Comparison of ENCODE assay signal across 10 cellular contexts in the genomic region with DNA sequence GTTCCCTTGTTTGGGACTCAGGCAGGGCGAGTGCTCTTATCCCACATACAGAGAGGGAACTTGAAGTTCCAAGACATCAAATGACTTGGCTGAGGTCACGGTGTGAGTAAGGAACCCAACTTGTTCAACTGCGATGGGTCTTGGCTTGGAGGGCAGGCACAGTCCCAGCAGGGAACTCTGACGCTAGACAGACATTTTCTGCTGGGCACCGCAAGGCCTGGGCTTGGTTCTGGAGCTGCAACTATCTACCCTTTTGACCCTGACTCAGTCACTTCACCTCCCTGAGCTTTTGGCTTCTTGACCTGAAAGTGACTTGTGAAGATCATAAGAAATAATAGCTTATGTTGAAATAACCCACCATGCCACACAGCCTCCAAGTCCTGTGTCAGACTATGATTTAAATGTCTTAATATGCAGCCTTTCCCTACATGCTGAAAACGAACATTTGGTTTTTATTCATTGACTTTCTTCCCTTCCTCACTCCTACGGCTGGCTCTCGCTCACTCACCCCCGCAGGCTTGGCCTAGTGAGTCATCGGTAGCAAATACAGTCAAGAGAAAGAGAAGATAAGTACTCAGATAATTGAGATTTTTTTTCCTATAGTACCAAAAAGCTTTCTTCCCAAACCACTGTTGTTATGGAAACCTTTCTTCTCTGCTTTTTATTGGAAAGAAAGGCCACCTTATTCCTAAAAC.
DNase-seq lines count a peak whose midpoint lies in the region; ATAC-seq and TF ChIP-seq lines count a peak whose summit lies in the region.
"Had no signal": no experiment of that assay in that cellular context is flagged by ENCODE, and none has a peak within 500 bp of the region (broad histone marks: within the 10 kb centered on the region; RNA-seq: fewer than 3 reads in every experiment).

No MANE protein-coding gene starts in this region.

- intact Hi-C loops in mucosa of descending colon (cut with DNase I, micrococcal nuclease): no loop called here

- no peak overlapping the region for H3K4me3 ChIP-seq in fibroblast of lung (replicated peaks in 1 of 4; ENCODE audit: control extremely low read depth in 1 of 4, insufficient read depth in 1 of 4, low read depth in 3 of 4, low read length in 4 of 4)
- H3K4me3 ChIP-seq in mucosa of descending colon: no peak overlapping the region
- no peak overlapping the region for H3K4me3 ChIP-seq in tibial nerve
- H3K4me3 ChIP-seq in BE2C (ENCODE audit: low read depth, low read length): no peak overlapping the region

- H3K9me3 Mint-ChIP-seq in stimulated activated effector memory CD8-positive, alpha-beta T cell treated with anti-CD3 and anti-CD28 coated beads, Interleukin-12 subunit alpha, Interleukin-12 subunit beta, amount 100 ng/mL, for 72 hours: peaks cover 5% of the 10 kb centered on the region

- H3K27me3 ChIP-seq in fibroblast of lung (ENCODE audit: control insufficient read depth, insufficient read depth, low read length): no peaks in the 10 kb centered on the region
- H3K27me3 ChIP-seq in tibial nerve: no peaks in the 10 kb centered on the region
- H3K27me3 ChIP-seq in BE2C: no peaks in the 10 kb centered on the region

- ATAC-seq in mucosa of descending colon: peak; percentile 27
- no peak for ATAC-seq in GM19455 (IDR thresholded peaks at IDR 0.05; ENCODE audit: unreplicated experiment)
- ATAC-seq in stimulated activated effector memory CD8-positive, alpha-beta T cell treated with anti-CD3 and anti-CD28 coated beads, Interleukin-12 subunit alpha, Interleukin-12 subunit beta, amount 100 ng/mL, for 72 hours: no peak

- H3K9ac ChIP-seq in fibroblast of lung (ENCODE audit: insufficient read depth, low read length): no peak overlapping the region

- no peak for TF ChIP-seq CTCF in fibroblast of lung (conservative IDR thresholded peaks at IDR 0.05 in 1 of 2, IDR thresholded peaks at IDR 0.05 in 1 of 2; ENCODE audit: low read depth in 1 of 2, low read length in 2 of 2)
- TF ChIP-seq CTCF in mucosa of descending colon (IDR thresholded peaks at IDR 0.05): no peak
- TF ChIP-seq CTCF in tibial nerve (IDR thresholded peaks at IDR 0.05): no peak
- no peak for TF ChIP-seq CTCF in BE2C (IDR thresholded peaks at IDR 0.05; ENCODE audit: low read depth, low read length)

- no peak overlapping the region for H3K27ac Mint-ChIP-seq in stimulated activated effector memory CD8-positive, alpha-beta T cell treated with anti-CD3 and anti-CD28 coated beads, Interleukin-12 subunit alpha, Interleukin-12 subunit beta, amount 100 ng/mL, for 72 hours

- TF ChIP-seq POLR2A in tibial nerve (IDR thresholded peaks at IDR 0.05): no peak

- H3K4me3 Mint-ChIP-seq in stimulated activated effector memory CD8-positive, alpha-beta T cell treated with anti-CD3 and anti-CD28 coated beads, Interleukin-12 subunit alpha, Interleukin-12 subunit beta, amount 100 ng/mL, for 72 hours: no peak overlapping the region

- H3K79me2 ChIP-seq in fibroblast of lung (ENCODE audit: control insufficient read depth, insufficient read depth, low read length): no peaks in the 10 kb centered on the region

- peaks cover 11% of the 10 kb centered on the region for H3K36me3 ChIP-seq in fibroblast of lung (ENCODE audit: control insufficient read depth, insufficient read depth, low read length)
- no peaks in the 10 kb centered on the region for H3K36me3 ChIP-seq in mucosa of descending colon (ENCODE audit: low read depth)
- H3K36me3 ChIP-seq in tibial nerve: peaks cover 0 to 11% (median 0%) of the 10 kb centered on the region in 3 donors
- H3K36me3 ChIP-seq in BE2C: no peaks in the 10 kb centered on the region

- H4K20me1 ChIP-seq in fibroblast of lung (ENCODE audit: control insufficient read depth, extremely low read depth, insufficient read depth, low read length): no peaks in the 10 kb centered on the region

- DNase-seq in MV-4-11 (lab: John Stamatoyannopoulos, UW): peak; percentile 11
- peak; percentile 57 to 88 for DNase-seq in fibroblast of lung (ENCODE audit: low read depth in 2 of 2)
- DNase-seq in mucosa of descending colon: no peak
- peak; percentile 32 to 43 for DNase-seq in tibial nerve (ENCODE audit: low spot score in 2 of 2)
- DNase-seq in BE2C: no peak
- no peak for DNase-seq in stimulated activated effector memory CD8-positive, alpha-beta T cell treated with anti-CD3 and anti-CD28 coated beads, Interleukin-12 subunit alpha, Interleukin-12 subunit beta, amount 100 ng/mL, for 72 hours (ENCODE audit: low spot score in 2 of 2)
- DNase-seq: activated CD8-positive, alpha-beta memory T cell treated with anti-CD3 and anti-CD28 coated beads, Interleukin-2, amount 50 U/mL, for 4 hours; midbrain; NCI-H2171 treated with DMSO at 0.1 percent for 48 hours had no signal

- H2AFZ ChIP-seq in fibroblast of lung (ENCODE audit: low read length): no peak overlapping the region

- no peak overlapping the region for H3K27ac ChIP-seq in fibroblast of lung (ENCODE audit: insufficient read depth, low read length)
- peak overlapping the region in 1 of 4 donors; percentile 31 for H3K27ac ChIP-seq in tibial nerve

- H3K9me3 ChIP-seq in fibroblast of lung (ENCODE audit: control insufficient read depth, insufficient read depth, low read depth, low read length) (no peaks in the 10 kb centered on the region), mucosa of descending colon (peaks cover 18% of the 10 kb centered on the region), tibial nerve (no peaks in the 10 kb centered on the region), BE2C (no peaks in the 10 kb centered on the region; the same call in 1 of the 2 replicates)

- peak overlapping the region; percentile 20 for H3K4me2 ChIP-seq in fibroblast of lung (ENCODE audit: extremely low read depth, insufficient read depth, low read length)

- H3K4me1 Mint-ChIP-seq in stimulated activated effector memory CD8-positive, alpha-beta T cell treated with anti-CD3 and anti-CD28 coated beads, Interleukin-12 subunit alpha, Interleukin-12 subunit beta, amount 100 ng/mL, for 72 hours: no peaks in the 10 kb centered on the region

- H3K4me1 ChIP-seq in fibroblast of lung (ENCODE audit: control insufficient read depth, extremely low read depth, insufficient read depth, low read length): peaks cover 12% of the 10 kb centered on the region
- H3K4me1 ChIP-seq in mucosa of descending colon (ENCODE audit: low read depth): no peaks in the 10 kb centered on the region
- peaks cover 0 to 32% (median 4%) of the 10 kb centered on the region in 4 donors for H3K4me1 ChIP-seq in tibial nerve
- H3K4me1 ChIP-seq in BE2C: no peaks in the 10 kb centered on the region

- WGBS in tibial nerve, 2 donors: 52 to 56% methylated on average over 10 of the region's 10 CpGs

- peak in 1 of 2 donors; percentile 54 for TF ChIP-seq EP300 in tibial nerve (IDR thresholded peaks at IDR 0.05)

- H3K36me3 Mint-ChIP-seq in stimulated activated effector memory CD8-positive, alpha-beta T cell treated with anti-CD3 and anti-CD28 coated beads, Interleukin-12 subunit alpha, Interleukin-12 subunit beta, amount 100 ng/mL, for 72 hours: peaks cover 28% of the 10 kb centered on the region

Comparison
In these comparisons a context has a peak if more than half of its experiments do, and no peak if none do; other contexts are left out.
1. DNase-seq: peak in MV-4-11 (single experiment), fibroblast of lung (2 of 2) and tibial nerve (2 of 2); none in mucosa of descending colon (0 of 3), BE2C (single experiment) and stimulated activated effector memory CD8-positive, alpha-beta T cell treated with anti-CD3 and anti-CD28 coated beads, Interleukin-12 subunit alpha, Interleukin-12 subunit beta, amount 100 ng/mL, for 72 hours (0 of 2).